Comparison of ENCODE assay signal across 1 cellular context in the genomic region with DNA sequence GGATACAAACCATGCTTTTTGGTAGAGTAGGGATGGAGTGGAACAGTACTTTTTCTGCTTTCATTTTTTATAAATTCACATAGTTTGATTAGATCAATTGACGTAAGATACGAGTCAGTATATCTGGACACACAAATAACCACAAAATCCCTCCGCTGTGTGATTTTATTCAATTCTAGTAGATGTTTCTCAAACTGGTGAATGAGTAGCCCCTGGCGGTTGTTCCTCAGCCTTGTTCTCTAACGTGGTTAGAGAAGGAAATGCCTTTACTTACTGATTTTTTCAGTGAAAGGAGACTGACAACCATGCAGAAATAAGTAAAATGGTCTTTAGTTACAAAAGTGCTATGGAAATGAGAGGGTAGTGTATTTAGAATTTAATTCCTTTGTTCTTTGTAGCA.
TF ChIP-seq lines count a peak whose summit lies in the region.

No MANE protein-coding gene starts in this region.

TF ChIP-seq in WTC11, 78 proteins besides CTCF, POLR2A, EP300 and RAD21 (continued from another document):
- TF ChIP-seq, protein P1, sequence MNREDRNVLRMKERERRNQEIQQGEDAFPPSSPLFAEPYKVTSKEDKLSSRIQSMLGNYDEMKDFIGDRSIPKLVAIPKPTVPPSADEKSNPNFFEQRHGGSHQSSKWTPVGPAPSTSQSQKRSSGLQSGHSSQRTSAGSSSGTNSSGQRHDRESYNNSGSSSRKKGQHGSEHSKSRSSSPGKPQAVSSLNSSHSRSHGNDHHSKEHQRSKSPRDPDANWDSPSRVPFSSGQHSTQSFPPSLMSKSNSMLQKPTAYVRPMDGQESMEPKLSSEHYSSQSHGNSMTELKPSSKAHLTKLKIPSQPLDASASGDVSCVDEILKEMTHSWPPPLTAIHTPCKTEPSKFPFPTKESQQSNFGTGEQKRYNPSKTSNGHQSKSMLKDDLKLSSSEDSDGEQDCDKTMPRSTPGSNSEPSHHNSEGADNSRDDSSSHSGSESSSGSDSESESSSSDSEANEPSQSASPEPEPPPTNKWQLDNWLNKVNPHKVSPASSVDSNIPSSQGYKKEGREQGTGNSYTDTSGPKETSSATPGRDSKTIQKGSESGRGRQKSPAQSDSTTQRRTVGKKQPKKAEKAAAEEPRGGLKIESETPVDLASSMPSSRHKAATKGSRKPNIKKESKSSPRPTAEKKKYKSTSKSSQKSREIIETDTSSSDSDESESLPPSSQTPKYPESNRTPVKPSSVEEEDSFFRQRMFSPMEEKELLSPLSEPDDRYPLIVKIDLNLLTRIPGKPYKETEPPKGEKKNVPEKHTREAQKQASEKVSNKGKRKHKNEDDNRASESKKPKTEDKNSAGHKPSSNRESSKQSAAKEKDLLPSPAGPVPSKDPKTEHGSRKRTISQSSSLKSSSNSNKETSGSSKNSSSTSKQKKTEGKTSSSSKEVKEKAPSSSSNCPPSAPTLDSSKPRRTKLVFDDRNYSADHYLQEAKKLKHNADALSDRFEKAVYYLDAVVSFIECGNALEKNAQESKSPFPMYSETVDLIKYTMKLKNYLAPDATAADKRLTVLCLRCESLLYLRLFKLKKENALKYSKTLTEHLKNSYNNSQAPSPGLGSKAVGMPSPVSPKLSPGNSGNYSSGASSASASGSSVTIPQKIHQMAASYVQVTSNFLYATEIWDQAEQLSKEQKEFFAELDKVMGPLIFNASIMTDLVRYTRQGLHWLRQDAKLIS (CRISPR knock-in tag; IDR thresholded peaks at IDR 0.05; ENCODE audit: borderline replicate concordance) = no peak
- TF ChIP-seq, protein P2, sequence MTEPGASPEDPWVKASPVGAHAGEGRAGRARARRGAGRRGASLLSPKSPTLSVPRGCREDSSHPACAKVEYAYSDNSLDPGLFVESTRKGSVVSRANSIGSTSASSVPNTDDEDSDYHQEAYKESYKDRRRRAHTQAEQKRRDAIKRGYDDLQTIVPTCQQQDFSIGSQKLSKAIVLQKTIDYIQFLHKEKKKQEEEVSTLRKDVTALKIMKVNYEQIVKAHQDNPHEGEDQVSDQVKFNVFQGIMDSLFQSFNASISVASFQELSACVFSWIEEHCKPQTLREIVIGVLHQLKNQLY (CRISPR knock-in tag; IDR thresholded peaks at IDR 0.05) = no peak
- no peak for TF ChIP-seq RORB (CRISPR knock-in tag; IDR thresholded peaks at IDR 0.05)
- no peak for TF ChIP-seq JAZF1 (CRISPR knock-in tag; IDR thresholded peaks at IDR 0.05)
- TF ChIP-seq ESRRA (CRISPR knock-in tag; IDR thresholded peaks at IDR 0.05; ENCODE audit: borderline replicate concordance) = no peak
- no peak for TF ChIP-seq TEAD4 (CRISPR knock-in tag; IDR thresholded peaks at IDR 0.05)
- TF ChIP-seq ZBTB21 (CRISPR knock-in tag; IDR thresholded peaks at IDR 0.05; ENCODE audit: borderline replicate concordance) = no peak
- no peak for TF ChIP-seq ZNF317 (CRISPR knock-in tag; IDR thresholded peaks at IDR 0.05; ENCODE audit: borderline replicate concordance, low read depth)
- TF ChIP-seq TP53 (CRISPR knock-in tag; IDR thresholded peaks at IDR 0.05) = no peak
